Comparison of ENCODE assay signal across 1 cellular context in genomic region chr15:71136159-71137137, GRCh38.
TF ChIP-seq lines count a peak whose summit lies in the region.

No MANE protein-coding gene starts in this region.

TF ChIP-seq in H1, 55 proteins besides CTCF, POLR2A, EP300 and RAD21 (continued from another document):
- TF ChIP-seq CHD7 (IDR thresholded peaks at IDR 0.05; ENCODE audit: insufficient replicate concordance, low read length): no peak
- TF ChIP-seq KDM5A (IDR thresholded peaks at IDR 0.05; ENCODE audit: low read length): no peak
- no peak for TF ChIP-seq CBX5 (IDR thresholded peaks at IDR 0.05; ENCODE audit: low read depth, low read length)
- TF ChIP-seq KDM1A (IDR thresholded peaks at IDR 0.05; ENCODE audit: borderline replicate concordance, low read length): no peak
- TF ChIP-seq SUZ12 (IDR thresholded peaks at IDR 0.05; ENCODE audit: low read length): no peak
